ENCODE assay signal across 26 cellular contexts in the genomic region with DNA sequence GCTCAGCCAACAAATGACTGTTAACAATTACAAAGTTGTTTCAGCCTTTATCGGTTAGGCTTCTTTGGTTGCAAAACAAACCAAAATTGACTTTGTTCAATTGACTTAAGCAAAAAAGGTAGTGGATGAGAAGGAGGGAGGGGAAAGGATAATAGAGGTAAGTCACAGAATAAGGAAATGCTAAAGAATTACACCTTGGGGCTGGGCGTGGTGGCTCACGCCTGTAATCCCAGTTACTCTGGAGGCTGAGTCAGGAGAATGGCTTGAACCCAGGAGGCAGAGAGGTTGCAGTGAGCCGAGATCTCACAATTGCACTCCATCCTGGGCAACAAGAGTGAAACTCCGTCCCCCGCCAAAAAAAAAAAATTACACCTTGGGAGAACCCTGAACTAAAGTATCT.
"Had no signal": no experiment of that assay in that cellular context is flagged by ENCODE, and none has a peak within 500 bp of the region (broad histone marks: within the 10 kb centered on the region; RNA-seq: fewer than 3 reads in every experiment).

No MANE protein-coding gene starts in this region.

- H3K27ac ChIP-seq: ascending aorta, gastroesophageal sphincter, hepatocyte, neural progenitor cell, parathyroid adenoma, psoas muscle, sigmoid colon, tibial nerve had no signal

- FAIRE-seq: endometrium, urothelium cell line had no signal

- H3K36me3 ChIP-seq: ascending aorta, gastroesophageal sphincter, sigmoid colon, tibial nerve had no signal

- H3K4me2 ChIP-seq: hepatocyte, neural progenitor cell, smooth muscle cell had no signal

- H3K27me3 ChIP-seq: ascending aorta, gastroesophageal sphincter, hepatocyte, neural progenitor cell, sigmoid colon, tibial nerve had no signal

- ATAC-seq: gastroesophageal sphincter, left cardiac atrium, natural killer cell, psoas muscle had no signal

- H2AFZ ChIP-seq: hepatocyte, neural progenitor cell, parathyroid adenoma had no signal

- H3K4me1 ChIP-seq: ascending aorta, gastroesophageal sphincter, parathyroid adenoma, sigmoid colon had no signal

- H3K9me3 ChIP-seq: ascending aorta, gastroesophageal sphincter, psoas muscle, sigmoid colon, tibial nerve had no signal

- H3K9ac ChIP-seq: neural progenitor cell, parathyroid adenoma had no signal

- DNase-seq: activated B cell treated with CpG ODN at 0.5 μM for 24 hours; activated CD8-positive, alpha-beta memory T cell treated with anti-CD3 and anti-CD28 coated beads for 24 hours; activated gamma-delta T cell; activated naive CD4-positive, alpha-beta T cell treated with anti-CD3 and anti-CD28 coated beads, Interleukin-2, amount 10 ng/mL, durations not matched to agents 7 days and 5 days; activated naive CD8-positive, alpha-beta T cell treated with anti-CD3 and anti-CD28 coated beads, Interleukin-2, amount 10 ng/mL, durations not matched to agents 7 days and 5 days; activated T-cell treated with anti-CD3 and anti-CD28 coated beads, Interleukin-2, amount 50 U/mL, for 1 hour; caudate nucleus; effector CD4-positive, alpha-beta T cell; islet precursor cell; left cardiac atrium; natural killer cell; occipital lobe; psoas muscle; sigmoid colon; stimulated activated CD4-positive, alpha-beta T cell treated with anti-CD3 and anti-CD28 coated beads, Interleukin-1b, Interleukin-23, amount 100 ng/mL, for 48 hours; stimulated activated naive CD4-positive, alpha-beta T cell; T-helper 1 cell had no signal

- H3K4me3 ChIP-seq: ascending aorta, gastroesophageal sphincter, hepatocyte, neural progenitor cell, psoas muscle, sigmoid colon, smooth muscle cell, tibial nerve had no signal
